In the genomic region with DNA sequence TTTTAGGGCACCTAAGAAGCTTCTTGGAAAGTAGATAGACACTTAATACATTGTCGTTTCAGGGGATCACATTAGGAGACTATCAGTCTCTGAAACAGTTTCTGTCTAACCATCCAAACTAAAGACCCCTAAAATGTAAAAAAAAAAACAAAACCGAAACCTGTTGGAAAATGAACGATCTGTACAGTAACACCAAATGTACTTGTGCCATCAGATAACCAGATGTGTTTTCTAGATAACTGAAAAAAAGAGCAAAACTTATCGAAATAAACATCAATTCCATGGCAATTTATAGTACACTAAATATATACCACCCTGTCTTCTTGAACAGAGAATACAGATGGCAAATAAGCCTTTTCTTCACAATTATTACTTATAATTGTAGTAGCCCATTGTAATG, we compare ENCODE assay signal across 11 cellular contexts. TPM values are rescaled to one million over a fixed set of nuclear protein-coding genes. Genes with fewer than 3 reads are reported as not detected.
DNase-seq lines count a peak whose midpoint lies in the region; ATAC-seq, FAIRE-seq and TF ChIP-seq lines count a peak whose summit lies in the region.
"Had no signal": no experiment of that assay in that cellular context is flagged by ENCODE, and none has a peak within 500 bp of the region (broad histone marks: within the 10 kb centered on the region; RNA-seq: fewer than 3 reads in every experiment).

No MANE protein-coding gene starts in this region.

- peak overlapping the region; percentile 93 for H3K9ac ChIP-seq in OCI-LY3 (ENCODE audit: low read length)

- H3K27ac ChIP-seq in OCI-LY3 (ENCODE audit: low read length): 0 out of 2 replicates have a peak overlapping the region, but pooled peaks have one; percentile 79
- H3K27ac ChIP-seq in osteoblast (ENCODE audit: low read depth, low read length): peak overlapping the region; percentile 84
- H3K27ac ChIP-seq: suprapubic skin had no signal

- ATAC-seq in effector memory CD8-positive, alpha-beta T cell (replicated peaks): no peak
- no peak for ATAC-seq in HG02840 (IDR thresholded peaks at IDR 0.05; ENCODE audit: low FRiP score, unreplicated experiment)

- peak overlapping the region; percentile 94 to 95 for H3K4me3 Mint-ChIP-seq in effector memory CD8-positive, alpha-beta T cell

- H3K36me3 ChIP-seq in OCI-LY3 (replicated peaks; ENCODE audit: low read depth, low read length) (peaks cover 53% of the 10 kb centered on the region), osteoblast (ENCODE audit: insufficient read depth, low read length) (peaks cover 40% of the 10 kb centered on the region)

- H3K36me3 Mint-ChIP-seq in effector memory CD8-positive, alpha-beta T cell (ENCODE audit: insufficient read depth): peaks cover 53% of the 10 kb centered on the region

- H3K9me3 ChIP-seq in OCI-LY3 (ENCODE audit: insufficient read depth, low read length): 0 out of 2 replicates have a peak, but pooled peaks cover 3% of the 10 kb centered on the region
- no peaks in the 10 kb centered on the region for H3K9me3 ChIP-seq in osteoblast (ENCODE audit: low read depth, low read length)
- H3K9me3 ChIP-seq: esophagus squamous epithelium, suprapubic skin had no signal

- H3K9me3 Mint-ChIP-seq in effector memory CD8-positive, alpha-beta T cell: no peaks in the 10 kb centered on the region

- peaks cover 19% of the 10 kb centered on the region; the same call in 1 of the 2 replicates for H3K27me3 ChIP-seq in OCI-LY3 (ENCODE audit: low read depth, low read length)
- peaks cover 6% of the 10 kb centered on the region for H3K27me3 ChIP-seq in osteoblast (ENCODE audit: insufficient read depth, low read length)
- H3K27me3 ChIP-seq: esophagus squamous epithelium, suprapubic skin had no signal

- H2AFZ ChIP-seq in OCI-LY3 (ENCODE audit: low read depth, low read length): no peak overlapping the region
- H2AFZ ChIP-seq in osteoblast (ENCODE audit: low read length): no peak overlapping the region

- DNase-seq in GM18507 (ENCODE audit: extremely low spot score, insufficient read length, low read depth): no peak
- DNase-seq in effector memory CD8-positive, alpha-beta T cell: no peak
- no peak for DNase-seq in osteoblast (ENCODE audit: insufficient read length, low spot score, missing footprints)
- DNase-seq in GM20000 (ENCODE audit: low spot score): no peak
- DNase-seq in DMS53 (lab: John Stamatoyannopoulos, UW): no peak
- DNase-seq: activated CD4-positive, alpha-beta T cell treated with anti-CD3 and anti-CD28 coated beads, Interleukin-2, amount 50 U/mL, for 4 hours; esophagus squamous epithelium had no signal

- TF ChIP-seq CTCF in OCI-LY3 (IDR thresholded peaks at IDR 0.05; ENCODE audit: low read depth, low read length): no peak
- TF ChIP-seq CTCF in osteoblast (IDR thresholded peaks at IDR 0.05; ENCODE audit: extremely low read depth, low read depth, low read length): no peak
- TF ChIP-seq CTCF in GM20000 (IDR thresholded peaks at IDR 0.05; ENCODE audit: extremely low read depth, missing control alignments): no peak

- H3K79me2 ChIP-seq in OCI-LY3 (ENCODE audit: low read length) (peaks cover 71% of the 10 kb centered on the region), osteoblast (ENCODE audit: insufficient read depth, low read length) (peaks cover 68% of the 10 kb centered on the region)

- H3K4me3 ChIP-seq in OCI-LY3 (ENCODE audit: low read length) (peak overlapping the region; percentile 89), osteoblast (ENCODE audit: insufficient read depth, low read length) (peak overlapping the region; percentile 97)

- FAIRE-seq in GM18507 (lab: Jason Lieb, UNC): peak; percentile 9

- peaks cover 43 to 61% of the 10 kb centered on the region in 2 donors for H3K4me1 Mint-ChIP-seq in effector memory CD8-positive, alpha-beta T cell (ENCODE audit: low read depth in 2 of 2)

- no peaks in the 10 kb centered on the region for H3K27me3 Mint-ChIP-seq in effector memory CD8-positive, alpha-beta T cell

- H3K4me1 ChIP-seq in OCI-LY3 (ENCODE audit: low read length) (peaks cover 24% of the 10 kb centered on the region), osteoblast (ENCODE audit: insufficient read depth, low read length) (peaks cover 12% of the 10 kb centered on the region)

- H3K4me2 ChIP-seq in OCI-LY3 (ENCODE audit: low read length) (peak overlapping the region; percentile 99), osteoblast (ENCODE audit: insufficient read depth, low read length) (peak overlapping the region; percentile 98)

- peaks cover 56% of the 10 kb centered on the region for H4K20me1 ChIP-seq in OCI-LY3 (ENCODE audit: insufficient read depth, low read length)
- H4K20me1 ChIP-seq in osteoblast (ENCODE audit: insufficient read depth, low read length): peaks cover 20% of the 10 kb centered on the region

- peak overlapping the region; percentile 92 to 95 for H3K27ac Mint-ChIP-seq in effector memory CD8-positive, alpha-beta T cell

RNA-seq across cellular contexts. Expression of a gene that starts 2.0 kb away (rescaled TPM):
- 382 and 422 TPM in 2 replicates for total RNA-seq in osteoblast

RNA-seq across cellular contexts. Expression of a gene that starts 50.9 kb away (rescaled TPM):
- not detected in 2 replicates for total RNA-seq in osteoblast
- total RNA-seq: renal cortical epithelial cell had no signal
